Comparison of ENCODE assay signal across 1 cellular context in the genomic region with DNA sequence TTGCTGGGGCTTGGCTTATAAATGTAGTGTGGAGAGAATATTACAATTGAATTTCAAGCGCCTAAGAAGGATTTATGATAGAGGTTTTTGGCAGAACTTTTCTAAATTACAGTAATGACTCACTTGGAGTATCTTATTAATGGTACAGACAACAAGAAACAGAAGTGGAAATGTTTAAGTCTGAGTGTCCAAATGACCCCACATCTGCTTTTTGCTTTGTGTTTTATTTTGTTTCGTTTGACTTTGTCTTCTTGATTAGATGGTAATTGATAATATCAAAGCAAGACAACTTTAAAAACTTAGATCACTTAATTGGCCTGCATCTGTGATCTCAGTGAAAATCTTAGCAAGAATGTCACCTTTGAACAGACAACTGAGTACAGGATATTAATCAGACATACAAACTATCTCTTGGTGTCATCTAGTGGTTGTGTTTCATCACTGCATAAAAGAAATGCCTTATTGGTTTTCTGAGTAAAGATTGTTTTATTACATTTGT.
TF ChIP-seq lines count a peak whose summit lies in the region.

No MANE protein-coding gene starts in this region.

TF ChIP-seq in A549, 52 proteins besides CTCF, POLR2A, EP300 and RAD21:
- TF ChIP-seq TFCP2L1 (CRISPR knock-in tag; IDR thresholded peaks at IDR 0.05) (no peak), RCOR1 (IDR thresholded peaks at IDR 0.05; ENCODE audit: low read depth, low read length) (no peak), CEBPB (IDR thresholded peaks at IDR 0.05) (no peak), RFX5 (IDR thresholded peaks at IDR 0.05) (no peak), HEYL (CRISPR knock-in tag; IDR thresholded peaks at IDR 0.05) (no peak), CBX8 (IDR thresholded peaks at IDR 0.05) (no peak), POLR2AphosphoS2 (conservative IDR thresholded peaks at IDR 0.05; ENCODE audit: low read length) (no peak), JUNB (IDR thresholded peaks at IDR 0.05) (no peak), USF2 (IDR thresholded peaks at IDR 0.05) (no peak)
